ENCODE assay signal across 15 cellular contexts in the genomic region with DNA sequence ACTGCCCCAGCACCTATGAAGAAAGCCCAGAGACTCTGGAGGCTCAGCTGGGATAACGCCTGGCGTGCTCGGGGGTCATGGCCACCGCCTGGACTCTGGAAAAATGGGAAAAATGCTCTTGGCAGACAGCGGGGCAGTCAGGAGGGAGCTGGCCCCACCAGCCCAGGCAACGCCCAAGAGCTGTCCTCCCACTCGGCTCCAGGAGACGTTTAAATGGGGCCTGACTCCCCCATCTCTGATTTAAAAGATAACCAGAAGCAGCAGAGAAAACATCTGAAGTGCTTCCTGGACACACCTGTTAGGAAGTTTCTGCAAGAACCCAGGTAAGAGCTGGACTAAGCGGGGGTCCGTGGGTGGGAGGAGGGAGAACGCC.
A peak's percentile ranks its signal among the peaks of the same experiment; 100 is the strongest.
DNase-seq lines count a peak whose midpoint lies in the region; ATAC-seq and TF ChIP-seq lines count a peak whose summit lies in the region.
"Had no signal": no experiment of that assay in that cellular context is flagged by ENCODE, and none has a peak within 500 bp of the region (broad histone marks: within the 10 kb centered on the region; RNA-seq: fewer than 3 reads in every experiment).

No MANE protein-coding gene starts in this region.

- peak overlapping the region; percentile 60 for H2AFZ ChIP-seq in osteoblast (ENCODE audit: low read length)

- H3K9me3 ChIP-seq in heart right ventricle, result no peaks in the 10 kb centered on the region
- H3K9me3 ChIP-seq in osteoblast (ENCODE audit: low read depth, low read length), result no peaks in the 10 kb centered on the region
- H3K9me3 ChIP-seq: ovary, transverse colon had no signal

- WGBS in heart right ventricle, 2 donors, result 41 to 43% methylated on average over 11 of the region's 11 CpGs

- H4K20me1 ChIP-seq in osteoblast (ENCODE audit: insufficient read depth, low read length), result no peaks in the 10 kb centered on the region

- H3K4me2 ChIP-seq in osteoblast (ENCODE audit: insufficient read depth, low read length), result peak overlapping the region; percentile 80

- no peaks in the 10 kb centered on the region for H3K79me2 ChIP-seq in osteoblast (ENCODE audit: insufficient read depth, low read length)

- peak; percentile 15 for DNase-seq in left cardiac atrium
- no peak for DNase-seq in heart right ventricle
- DNase-seq in fibroblast of mammary gland (ENCODE audit: low read depth), result no peak
- peak; percentile 78 for DNase-seq in osteoblast (ENCODE audit: insufficient read length, low spot score, missing footprints)
- DNase-seq in activated CD4-positive, alpha-beta memory T cell treated with anti-CD3 and anti-CD28 coated beads, Interleukin-2, amount 10 ng/mL, durations not matched to agents 7 days and 5 days, result no peak
- DNase-seq in RPMI8226, result no peak
- DNase-seq in NCI-H146 treated with DMSO at 0.1 percent for 48 hours (lab: John Stamatoyannopoulos, UW; ENCODE audit: unreplicated experiment), result no peak
- DNase-seq in AG08396 (ENCODE audit: low spot score), result no peak
- DNase-seq: activated CD8-positive, alpha-beta memory T cell treated with anti-CD3 and anti-CD28 coated beads for 24 hours; activated naive CD4-positive, alpha-beta T cell treated with Interleukin-2 at 50 U/mL for 16 hours; NCI-H1694; ovary; stimulated activated CD8-positive, alpha-beta memory T cell treated with anti-CD3 and anti-CD28 coated beads, Interleukin-4, amount 100 ng/mL, for 48 hours; transverse colon had no signal

- H3K27me3 ChIP-seq in heart right ventricle, result peaks cover 0 to 66% (median 47%) of the 10 kb centered on the region in 7 donors
- H3K27me3 ChIP-seq in osteoblast (ENCODE audit: insufficient read depth, low read length), result no peaks in the 10 kb centered on the region
- H3K27me3 ChIP-seq: ovary had no signal

- H3K4me1 ChIP-seq in heart right ventricle (peaks cover 0 to 18% (median 7%) of the 10 kb centered on the region in 9 donors), osteoblast (ENCODE audit: insufficient read depth, low read length) (peaks cover 37% of the 10 kb centered on the region)

- TF ChIP-seq CTCF in heart right ventricle (IDR thresholded peaks at IDR 0.05) (no peak), fibroblast of mammary gland (conservative IDR thresholded peaks at IDR 0.05; ENCODE audit: control insufficient read depth, insufficient read depth, low read depth, low read length) (no peak), osteoblast (IDR thresholded peaks at IDR 0.05; ENCODE audit: extremely low read depth, low read depth, low read length) (no peak)

- H3K9me3 Mint-ChIP-seq in activated CD4-positive, alpha-beta memory T cell treated with anti-CD3 and anti-CD28 coated beads, Interleukin-2, amount 10 ng/mL, durations not matched to agents 7 days and 5 days, result no peaks in the 10 kb centered on the region
- H3K9me3 Mint-ChIP-seq: memory B cell had no signal

- ATAC-seq in left cardiac atrium (peak in 1 of 2 donors; percentile 33), heart right ventricle (no peak)

- no peak overlapping the region for H3K27ac Mint-ChIP-seq in activated CD4-positive, alpha-beta memory T cell treated with anti-CD3 and anti-CD28 coated beads, Interleukin-2, amount 10 ng/mL, durations not matched to agents 7 days and 5 days
- H3K27ac Mint-ChIP-seq: memory B cell had no signal

- H3K36me3 Mint-ChIP-seq in activated CD4-positive, alpha-beta memory T cell treated with anti-CD3 and anti-CD28 coated beads, Interleukin-2, amount 10 ng/mL, durations not matched to agents 7 days and 5 days (ENCODE audit: low read depth), result no peaks in the 10 kb centered on the region
- H3K36me3 Mint-ChIP-seq: memory B cell had no signal

- CTCF ChIA-PET in activated CD4-positive, alpha-beta memory T cell treated with anti-CD3 and anti-CD28 coated beads, Interleukin-2, amount 10 ng/mL, durations not matched to agents 7 days and 5 days (lab: Charles Lee), result no interaction called here

- no peaks in the 10 kb centered on the region for H3K27me3 Mint-ChIP-seq in activated CD4-positive, alpha-beta memory T cell treated with anti-CD3 and anti-CD28 coated beads, Interleukin-2, amount 10 ng/mL, durations not matched to agents 7 days and 5 days

- H3K4me3 Mint-ChIP-seq in activated CD4-positive, alpha-beta memory T cell treated with anti-CD3 and anti-CD28 coated beads, Interleukin-2, amount 10 ng/mL, durations not matched to agents 7 days and 5 days, result no peak overlapping the region
- H3K4me3 Mint-ChIP-seq: memory B cell had no signal

- no peaks in the 10 kb centered on the region for H3K36me3 ChIP-seq in heart right ventricle
- H3K36me3 ChIP-seq in osteoblast (ENCODE audit: insufficient read depth, low read length), result no peaks in the 10 kb centered on the region
- H3K36me3 ChIP-seq: ovary, transverse colon had no signal

- H3K4me1 Mint-ChIP-seq in activated CD4-positive, alpha-beta memory T cell treated with anti-CD3 and anti-CD28 coated beads, Interleukin-2, amount 10 ng/mL, durations not matched to agents 7 days and 5 days, result peaks cover 10% of the 10 kb centered on the region
- H3K4me1 Mint-ChIP-seq: memory B cell had no signal

- no peak overlapping the region for H3K4me3 ChIP-seq in heart right ventricle
- peak overlapping the region; percentile 44 for H3K4me3 ChIP-seq in fibroblast of mammary gland (ENCODE audit: control insufficient read depth, low read depth, low read length)
- H3K4me3 ChIP-seq in osteoblast (ENCODE audit: insufficient read depth, low read length), result peak overlapping the region; percentile 67
- H3K4me3 ChIP-seq: ovary had no signal

- H3K27ac ChIP-seq in heart right ventricle, result no peak overlapping the region
- H3K27ac ChIP-seq in osteoblast (ENCODE audit: low read depth, low read length), result peak overlapping the region; percentile 82
- H3K27ac ChIP-seq: ovary, transverse colon had no signal

- intact Hi-C loops in left cardiac atrium (cut with DNase I), result no loop called here
- intact Hi-C loops in heart right ventricle (cut with DNase I), result loop anchor here in 1 of 10 donors (5.0 kb wide), 1 partner anchor 43 kb away; no protein-coding TSS in a partner anchor

- POLR2A ChIA-PET in activated CD4-positive, alpha-beta memory T cell treated with anti-CD3 and anti-CD28 coated beads, Interleukin-2, amount 10 ng/mL, durations not matched to agents 7 days and 5 days (lab: Charles Lee), result interaction anchor here (1.4 kb wide), 1 partner anchor 8 kb away, joined by 3 read pairs; no protein-coding TSS in a partner anchor

Comparison
In these comparisons a context has a peak if more than half of its experiments do, and no peak if none do; other contexts are left out.
1. DNase-seq: peak in left cardiac atrium (single experiment) and osteoblast (single experiment); none in heart right ventricle (0 of 2), fibroblast of mammary gland (single experiment), activated CD4-positive, alpha-beta memory T cell treated with anti-CD3 and anti-CD28 coated beads, Interleukin-2, amount 10 ng/mL, durations not matched to agents 7 days and 5 days (single experiment), RPMI8226 (single experiment), NCI-H146 treated with DMSO at 0.1 percent for 48 hours (single experiment) and AG08396 (single experiment).
2. H3K4me3 ChIP-seq: peak in fibroblast of mammary gland (single experiment) and osteoblast (single experiment); none in heart right ventricle (0 of 10).